Comparison of ENCODE assay signal across 8 cellular contexts in the genomic region with DNA sequence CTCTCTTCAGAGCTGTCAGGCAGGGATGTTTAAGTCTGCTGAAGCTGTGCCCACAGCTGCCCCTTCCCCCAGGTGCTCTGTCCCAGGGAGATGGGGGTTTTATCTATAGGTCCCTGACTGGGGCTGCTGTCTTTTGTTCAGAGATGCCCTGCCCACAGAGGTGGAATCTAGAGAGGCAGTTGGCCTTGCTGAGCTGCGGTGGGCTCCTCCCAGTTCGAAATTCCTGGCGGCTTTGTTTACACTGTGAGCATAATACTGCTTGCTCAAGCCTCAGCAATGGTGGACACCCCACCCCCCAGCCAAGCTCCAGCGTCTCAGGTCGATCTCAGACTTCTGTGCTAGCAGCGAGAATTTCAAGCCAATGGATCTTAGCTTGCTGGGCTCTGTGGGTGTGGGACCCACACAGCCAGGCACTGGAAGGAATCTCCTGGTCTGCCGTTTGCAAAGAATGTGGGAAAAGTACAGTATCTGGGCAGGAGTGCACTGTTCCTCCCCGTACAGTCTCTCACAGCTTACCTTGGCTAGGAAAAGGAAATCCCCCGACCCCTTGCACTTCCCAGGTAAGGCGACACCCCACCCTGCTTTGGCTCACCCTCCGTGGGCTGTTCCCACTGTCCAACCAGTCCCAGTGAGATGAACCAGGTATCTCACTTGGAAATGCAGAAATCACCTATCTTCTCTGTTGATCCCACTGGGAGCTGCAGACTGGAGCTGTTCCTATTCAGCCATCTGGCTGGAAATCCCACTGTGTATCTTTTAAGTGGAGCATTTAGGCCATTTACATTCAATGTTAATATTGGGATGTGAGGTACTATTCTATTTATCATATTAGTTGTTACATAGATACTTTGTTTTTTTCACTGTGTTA. TPM values are rescaled to one million over a fixed set of nuclear protein-coding genes. Genes with fewer than 3 reads are reported as not detected.
A peak's percentile ranks its signal among the peaks of the same experiment; 100 is the strongest.
DNase-seq lines count a peak whose midpoint lies in the region; TF ChIP-seq lines count a peak whose summit lies in the region.
"Not testable (repeated sequence)": the region's sequence is repeated elsewhere in the genome, so short reads cannot be mapped to it uniquely, and the experiment has no call there.

No MANE protein-coding gene starts in this region.

- peaks cover 10% of the 10 kb centered on the region; the same call in 1 of the 2 replicates for H3K4me1 ChIP-seq in HUES64 (ENCODE audit: insufficient read depth, low read length)
- H3K4me1 ChIP-seq in adipocyte (ENCODE audit: control insufficient read depth, insufficient read depth, low read length); mucosa of stomach (ENCODE audit: control insufficient read depth, insufficient read depth, low read length): not testable (repeated sequence)

- not testable (repeated sequence) for H3K9me3 Mint-ChIP-seq in type B pancreatic cell

- H3K9ac ChIP-seq in HUES64 (ENCODE audit: low read depth, low read length) (peak overlapping the region; percentile 78), mucosa of stomach (ENCODE audit: low read length) (peak overlapping the region; percentile 8)
- H3K9ac ChIP-seq in adipocyte (ENCODE audit: low read length) = not testable (repeated sequence)

- H3K27me3 ChIP-seq in HUES64 (ENCODE audit: insufficient read depth, low read length); adipocyte (replicated peaks; ENCODE audit: control insufficient read depth, insufficient read depth, low read length); mucosa of stomach (ENCODE audit: control insufficient read depth, insufficient read depth, low read length): not testable (repeated sequence)

- peak; percentile 51 for DNase-seq in Daoy (ENCODE audit: low read depth)
- peak; percentile 69 for DNase-seq in NCI-H748 (lab: John Stamatoyannopoulos, UW; ENCODE audit: unreplicated experiment)
- peak; percentile 70 for DNase-seq in adipocyte (ENCODE audit: low read depth)
- not testable (repeated sequence) for DNase-seq in epithelial cell of proximal tubule (ENCODE audit: low read depth); type B pancreatic cell (ENCODE audit: extremely low spot score, unreplicated experiment)

- TF ChIP-seq CTCF in epithelial cell of proximal tubule (conservative IDR thresholded peaks at IDR 0.05; ENCODE audit: low read depth, low read length); type B pancreatic cell (conservative IDR thresholded peaks at IDR 0.05): not testable (repeated sequence)

- H3K4me3 ChIP-seq in HUES64 (ENCODE audit: low read length) (peak overlapping the region; percentile 48), epithelial cell of proximal tubule (ENCODE audit: low read depth, low read length) (peak overlapping the region; percentile 10), iPS-18c (ENCODE audit: insufficient read depth, low read depth, low read length) (peak overlapping the region; percentile 51)
- H3K4me3 ChIP-seq in adipocyte (ENCODE audit: low read length); mucosa of stomach (ENCODE audit: low read length): not testable (repeated sequence)

- 25% methylated on average over 11 of the region's 11 CpGs for WGBS in HUES64

- H3K36me3 ChIP-seq in HUES64 (ENCODE audit: insufficient read depth, low read length); adipocyte (ENCODE audit: control insufficient read depth, insufficient read depth, low read length, severe bottlenecking); mucosa of stomach (ENCODE audit: control insufficient read depth, insufficient read depth, low read length): not testable (repeated sequence)

- not testable (repeated sequence) for H3K36me3 Mint-ChIP-seq in type B pancreatic cell

- H3K27me3 Mint-ChIP-seq in type B pancreatic cell = not testable (repeated sequence)

- peak overlapping the region; percentile 77 for H3K4me3 Mint-ChIP-seq in type B pancreatic cell

- not testable (repeated sequence) for H3K4me1 Mint-ChIP-seq in type B pancreatic cell (ENCODE audit: unreplicated experiment)

- not testable (repeated sequence) for H3K9me3 ChIP-seq in HUES64 (ENCODE audit: insufficient read depth, low read depth, low read length); adipocyte (ENCODE audit: control insufficient read depth, low read length); iPS-18c (ENCODE audit: control insufficient read depth, insufficient read depth, low read length); mucosa of stomach (ENCODE audit: control insufficient read depth, low read length)

- H3K27ac ChIP-seq in HUES64 (ENCODE audit: low read depth, low read length) = peak overlapping the region; percentile 76; the same call in 1 of the 2 replicates

- peak overlapping the region; percentile 61 for H3K27ac Mint-ChIP-seq in type B pancreatic cell

RNA-seq across cellular contexts. Expression of gene SLC46A3, which starts 24.9 kb away (rescaled TPM):
- 7.1 and 12.7 TPM in 2 replicates for total RNA-seq in Daoy (2014; rRNA removed; shearing (Covaris generic))
- polyA plus RNA-seq in HUES64 (2013, experiment 1 of 2) = 0.25 TPM
- 0.44 TPM for polyA plus RNA-seq in HUES64 (2013, experiment 2 of 2)
- total RNA-seq in epithelial cell of proximal tubule (0.40 and 1.2 TPM in 2 replicates), type B pancreatic cell (ENCODE audit: low replicate concordance) (2.8 and 5.5 TPM in 2 replicates)

RNA-seq across cellular contexts. Expression of gene POMP, which starts 34.9 kb away (rescaled TPM):
- total RNA-seq in Daoy (2014; rRNA removed; shearing (Covaris generic)) = 212 and 228 TPM in 2 replicates
- 127 TPM for polyA plus RNA-seq in HUES64 (2013, experiment 1 of 2)
- polyA plus RNA-seq in HUES64 (2013, experiment 2 of 2) = 132 TPM
- total RNA-seq in epithelial cell of proximal tubule (159 and 165 TPM in 2 replicates), type B pancreatic cell (ENCODE audit: low replicate concordance) (59.4 and 65.0 TPM in 2 replicates)
